ENCODE assay signal across 2 cellular contexts in the genomic region with DNA sequence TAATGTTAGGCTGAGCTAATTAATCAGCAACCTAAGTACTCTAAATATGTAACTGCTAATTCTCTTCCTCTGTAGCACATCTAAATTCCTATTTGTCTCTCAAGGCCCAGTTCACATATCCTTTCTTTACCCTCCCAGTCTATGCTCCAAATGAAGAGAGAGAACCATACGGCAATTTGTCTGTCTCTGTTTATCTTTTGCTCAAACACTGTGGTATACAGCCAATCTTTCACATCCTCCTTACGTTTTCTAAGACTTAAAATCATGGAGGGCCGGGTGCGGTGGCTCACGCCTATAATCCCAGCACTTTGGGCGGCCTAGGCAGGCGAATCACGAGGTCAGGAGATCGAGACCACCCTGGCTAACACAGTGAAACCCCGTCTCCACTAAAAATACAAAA.
TF ChIP-seq lines count a peak whose summit lies in the region.

No MANE protein-coding gene starts in this region.

TF ChIP-seq in K562, 482 proteins besides CTCF, POLR2A, EP300 and RAD21:
- TF ChIP-seq, protein P1, sequence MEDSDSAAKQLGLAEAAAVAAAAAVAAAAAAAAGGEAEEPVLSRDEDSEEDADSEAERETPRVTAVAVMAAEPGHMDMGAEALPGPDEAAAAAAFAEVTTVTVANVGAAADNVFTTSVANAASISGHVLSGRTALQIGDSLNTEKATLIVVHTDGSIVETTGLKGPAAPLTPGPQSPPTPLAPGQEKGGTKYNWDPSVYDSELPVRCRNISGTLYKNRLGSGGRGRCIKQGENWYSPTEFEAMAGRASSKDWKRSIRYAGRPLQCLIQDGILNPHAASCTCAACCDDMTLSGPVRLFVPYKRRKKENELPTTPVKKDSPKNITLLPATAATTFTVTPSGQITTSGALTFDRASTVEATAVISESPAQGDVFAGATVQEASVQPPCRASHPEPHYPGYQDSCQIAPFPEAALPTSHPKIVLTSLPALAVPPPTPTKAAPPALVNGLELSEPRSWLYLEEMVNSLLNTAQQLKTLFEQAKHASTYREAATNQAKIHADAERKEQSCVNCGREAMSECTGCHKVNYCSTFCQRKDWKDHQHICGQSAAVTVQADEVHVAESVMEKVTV (CRISPR knock-in tag; IDR thresholded peaks at IDR 0.05), result no peak
- TF ChIP-seq, protein P2, sequence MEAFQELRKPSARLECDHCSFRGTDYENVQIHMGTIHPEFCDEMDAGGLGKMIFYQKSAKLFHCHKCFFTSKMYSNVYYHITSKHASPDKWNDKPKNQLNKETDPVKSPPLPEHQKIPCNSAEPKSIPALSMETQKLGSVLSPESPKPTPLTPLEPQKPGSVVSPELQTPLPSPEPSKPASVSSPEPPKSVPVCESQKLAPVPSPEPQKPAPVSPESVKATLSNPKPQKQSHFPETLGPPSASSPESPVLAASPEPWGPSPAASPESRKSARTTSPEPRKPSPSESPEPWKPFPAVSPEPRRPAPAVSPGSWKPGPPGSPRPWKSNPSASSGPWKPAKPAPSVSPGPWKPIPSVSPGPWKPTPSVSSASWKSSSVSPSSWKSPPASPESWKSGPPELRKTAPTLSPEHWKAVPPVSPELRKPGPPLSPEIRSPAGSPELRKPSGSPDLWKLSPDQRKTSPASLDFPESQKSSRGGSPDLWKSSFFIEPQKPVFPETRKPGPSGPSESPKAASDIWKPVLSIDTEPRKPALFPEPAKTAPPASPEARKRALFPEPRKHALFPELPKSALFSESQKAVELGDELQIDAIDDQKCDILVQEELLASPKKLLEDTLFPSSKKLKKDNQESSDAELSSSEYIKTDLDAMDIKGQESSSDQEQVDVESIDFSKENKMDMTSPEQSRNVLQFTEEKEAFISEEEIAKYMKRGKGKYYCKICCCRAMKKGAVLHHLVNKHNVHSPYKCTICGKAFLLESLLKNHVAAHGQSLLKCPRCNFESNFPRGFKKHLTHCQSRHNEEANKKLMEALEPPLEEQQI (IDR thresholded peaks at IDR 0.05), result no peak
- TF ChIP-seq CBFA2T2 (conservative IDR thresholded peaks at IDR 0.05), result peak; percentile 38
- peak; percentile 55 for TF ChIP-seq TAL1 (IDR thresholded peaks at IDR 0.05)
- TF ChIP-seq CBFA2T3 (IDR thresholded peaks at IDR 0.05), result peak; percentile 66
- TF ChIP-seq TCF3 (CRISPR knock-in tag; IDR thresholded peaks at IDR 0.05), result peak; percentile 38
- TF ChIP-seq, protein P3, sequence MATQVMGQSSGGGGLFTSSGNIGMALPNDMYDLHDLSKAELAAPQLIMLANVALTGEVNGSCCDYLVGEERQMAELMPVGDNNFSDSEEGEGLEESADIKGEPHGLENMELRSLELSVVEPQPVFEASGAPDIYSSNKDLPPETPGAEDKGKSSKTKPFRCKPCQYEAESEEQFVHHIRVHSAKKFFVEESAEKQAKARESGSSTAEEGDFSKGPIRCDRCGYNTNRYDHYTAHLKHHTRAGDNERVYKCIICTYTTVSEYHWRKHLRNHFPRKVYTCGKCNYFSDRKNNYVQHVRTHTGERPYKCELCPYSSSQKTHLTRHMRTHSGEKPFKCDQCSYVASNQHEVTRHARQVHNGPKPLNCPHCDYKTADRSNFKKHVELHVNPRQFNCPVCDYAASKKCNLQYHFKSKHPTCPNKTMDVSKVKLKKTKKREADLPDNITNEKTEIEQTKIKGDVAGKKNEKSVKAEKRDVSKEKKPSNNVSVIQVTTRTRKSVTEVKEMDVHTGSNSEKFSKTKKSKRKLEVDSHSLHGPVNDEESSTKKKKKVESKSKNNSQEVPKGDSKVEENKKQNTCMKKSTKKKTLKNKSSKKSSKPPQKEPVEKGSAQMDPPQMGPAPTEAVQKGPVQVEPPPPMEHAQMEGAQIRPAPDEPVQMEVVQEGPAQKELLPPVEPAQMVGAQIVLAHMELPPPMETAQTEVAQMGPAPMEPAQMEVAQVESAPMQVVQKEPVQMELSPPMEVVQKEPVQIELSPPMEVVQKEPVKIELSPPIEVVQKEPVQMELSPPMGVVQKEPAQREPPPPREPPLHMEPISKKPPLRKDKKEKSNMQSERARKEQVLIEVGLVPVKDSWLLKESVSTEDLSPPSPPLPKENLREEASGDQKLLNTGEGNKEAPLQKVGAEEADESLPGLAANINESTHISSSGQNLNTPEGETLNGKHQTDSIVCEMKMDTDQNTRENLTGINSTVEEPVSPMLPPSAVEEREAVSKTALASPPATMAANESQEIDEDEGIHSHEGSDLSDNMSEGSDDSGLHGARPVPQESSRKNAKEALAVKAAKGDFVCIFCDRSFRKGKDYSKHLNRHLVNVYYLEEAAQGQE (CRISPR knock-in tag; IDR thresholded peaks at IDR 0.05; ENCODE audit: low read depth), result no peak
- peak; percentile 21; the same call in 1 of the 2 replicates for TF ChIP-seq NCOR1 (IDR thresholded peaks at IDR 0.05)
- TF ChIP-seq TEAD4 (IDR thresholded peaks at IDR 0.05; ENCODE audit: low read length), result 0 out of 2 replicates have a peak, but pooled peaks have one; percentile 47
- no peak for TF ChIP-seq TEAD4 (CRISPR knock-in tag; IDR thresholded peaks at IDR 0.05; ENCODE audit: borderline replicate concordance)
- peak; percentile 47; the same call in 1 of the 2 replicates for TF ChIP-seq ARID1B (IDR thresholded peaks at IDR 0.05)
- no peak for TF ChIP-seq DNMT1 (IDR thresholded peaks at IDR 0.05)
- no peak for TF ChIP-seq SIN3A (IDR thresholded peaks at IDR 0.05; ENCODE audit: borderline replicate concordance in 2 of 2, control insufficient read depth in 1 of 2, low read depth in 2 of 2, low read length in 2 of 2)
- TF ChIP-seq, protein P4, sequence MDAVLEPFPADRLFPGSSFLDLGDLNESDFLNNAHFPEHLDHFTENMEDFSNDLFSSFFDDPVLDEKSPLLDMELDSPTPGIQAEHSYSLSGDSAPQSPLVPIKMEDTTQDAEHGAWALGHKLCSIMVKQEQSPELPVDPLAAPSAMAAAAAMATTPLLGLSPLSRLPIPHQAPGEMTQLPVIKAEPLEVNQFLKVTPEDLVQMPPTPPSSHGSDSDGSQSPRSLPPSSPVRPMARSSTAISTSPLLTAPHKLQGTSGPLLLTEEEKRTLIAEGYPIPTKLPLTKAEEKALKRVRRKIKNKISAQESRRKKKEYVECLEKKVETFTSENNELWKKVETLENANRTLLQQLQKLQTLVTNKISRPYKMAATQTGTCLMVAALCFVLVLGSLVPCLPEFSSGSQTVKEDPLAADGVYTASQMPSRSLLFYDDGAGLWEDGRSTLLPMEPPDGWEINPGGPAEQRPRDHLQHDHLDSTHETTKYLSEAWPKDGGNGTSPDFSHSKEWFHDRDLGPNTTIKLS (IDR thresholded peaks at IDR 0.05; ENCODE audit: borderline replicate concordance, low read depth), result no peak

TF ChIP-seq in neural cell, 6 proteins besides CTCF, POLR2A, EP300 and RAD21:
- no peak for TF ChIP-seq EZH2 (IDR thresholded peaks at IDR 0.05; ENCODE audit: borderline replicate concordance, insufficient read depth, low read length, poor library complexity, severe bottlenecking)
- no peak for TF ChIP-seq TAF1 (IDR thresholded peaks at IDR 0.05; ENCODE audit: low read depth)
- no peak for TF ChIP-seq SMC3 (conservative IDR thresholded peaks at IDR 0.05; ENCODE audit: poor library complexity)
- TF ChIP-seq, protein P3 (IDR thresholded peaks at IDR 0.05; ENCODE audit: borderline replicate concordance), result no peak
- TF ChIP-seq MXI1 (conservative IDR thresholded peaks at IDR 0.05; ENCODE audit: poor library complexity, severe bottlenecking), result no peak
